ENCODE assay signal across 9 cellular contexts in genomic region chr16:89573826-89574680, GRCh38. TPM values are rescaled to one million over a fixed set of nuclear protein-coding genes. Genes with fewer than 3 reads are reported as not detected.
A peak's percentile ranks its signal among the peaks of the same experiment; 100 is the strongest.
DNase-seq lines count a peak whose midpoint lies in the region; ATAC-seq and TF ChIP-seq lines count a peak whose summit lies in the region.
"Had no signal": no experiment of that assay in that cellular context is flagged by ENCODE, and none has a peak within 500 bp of the region (broad histone marks: within the 10 kb centered on the region; RNA-seq: fewer than 3 reads in every experiment).

No MANE protein-coding gene starts in this region.

- 93% methylated on average over 22 of the region's 31 CpGs; no CpG with 5 or more reads in 1 of the 2 experiments for WGBS in IMR-90 (ENCODE audit: extremely low coverage in 2 of 2, insufficient read length in 1 of 2), 2 experiments

- TF ChIP-seq CTCF in GM06990 (IDR thresholded peaks at IDR 0.05; ENCODE audit: insufficient read depth, low read length, poor library complexity, severe bottlenecking) (no peak), IMR-90 (conservative IDR thresholded peaks at IDR 0.05; ENCODE audit: low read depth, low read length) (no peak), chondrocyte (IDR thresholded peaks at IDR 0.05) (no peak), neural progenitor cell (IDR thresholded peaks at IDR 0.05) (no peak)

- TF ChIP-seq POLR2A in IMR-90 (IDR thresholded peaks at IDR 0.05; ENCODE audit: low read depth, low read length) = no peak

- H3K27ac ChIP-seq in IMR-90 (ENCODE audit: insufficient read depth, low read length) = no peak overlapping the region
- no peak overlapping the region for H3K27ac ChIP-seq in neural progenitor cell

- H3K36me3 Mint-ChIP-seq in chondrocyte (ENCODE audit: low read depth) (no peaks in the 10 kb centered on the region), neural progenitor cell (no peaks in the 10 kb centered on the region)

- no peaks in the 10 kb centered on the region for H3K9me1 ChIP-seq in IMR-90 (ENCODE audit: insufficient read depth, low read length)

- H3K79me1 ChIP-seq in IMR-90 (ENCODE audit: low read depth in 1 of 2, low read length in 2 of 2) = no peaks in the 10 kb centered on the region; a peak in 1 of 4 replicates

- peak overlapping the region; percentile 44 for H3K4me3 ChIP-seq in GM06990 (replicated peaks; ENCODE audit: low read depth, low read length)
- H3K4me3 ChIP-seq in IMR-90 (ENCODE audit: insufficient read depth, low read depth, low read length) = no peak overlapping the region
- H3K4me3 ChIP-seq in neural progenitor cell = no peak overlapping the region

- no TSS peak for BruUV-seq in IMR-90 (replicated peaks; lab: Mats Ljungman, UMichigan)

- dilution Hi-C loops in IMR-90 (cut with HindIII; ENCODE audit: low sequenced_read_pairs, unreplicated experiment) = no loop called here

- intact Hi-C loops in IMR-90 (cut with micrococcal nuclease) = loop anchor here (1.0 kb wide), 1 partner anchor 67 kb away; no protein-coding TSS in a partner anchor

- H3K36me3 ChIP-seq in GM06990 (ENCODE audit: control insufficient read depth, insufficient read depth, low read length) = no peaks in the 10 kb centered on the region; the same call in 1 of the 2 replicates
- H3K36me3 ChIP-seq in IMR-90 (ENCODE audit: control insufficient read depth, insufficient read depth, low read length) = no peaks in the 10 kb centered on the region
- H3K36me3 ChIP-seq in neural progenitor cell = no peaks in the 10 kb centered on the region

- no peak overlapping the region for H3K23ac ChIP-seq in IMR-90 (ENCODE audit: low read depth, low read length)

- peak overlapping the region; percentile 53; the same call in 1 of the 3 replicates for H2BK15ac ChIP-seq in IMR-90 (ENCODE audit: low read depth, low read length)

- peak overlapping the region; percentile 58; the same call in 1 of the 2 replicates for H2AK5ac ChIP-seq in IMR-90 (ENCODE audit: low read depth, low read length)

- H3K79me2 ChIP-seq in neural progenitor cell (ENCODE audit: low read depth) = no peaks in the 10 kb centered on the region

- H3K9me3 Mint-ChIP-seq in chondrocyte (ENCODE audit: low read depth) (no peaks in the 10 kb centered on the region), neural progenitor cell (peaks cover 3% of the 10 kb centered on the region)

- H2BK20ac ChIP-seq in IMR-90 (ENCODE audit: low read depth, low read length) = peak overlapping the region; percentile 34; the same call in 1 of the 2 replicates

- no peak overlapping the region; the same call in 1 of the 2 replicates for H3K4me2 ChIP-seq in IMR-90 (ENCODE audit: low read depth, low read length)
- H3K4me2 ChIP-seq in neural progenitor cell = peak overlapping the region; percentile 87

- peak overlapping the region; percentile 84 for H2BK120ac ChIP-seq in IMR-90 (ENCODE audit: low read depth, low read length)

- H3K9ac ChIP-seq in IMR-90 (ENCODE audit: low read depth, low read length) (peak overlapping the region; percentile 24; the same call in 1 of the 2 replicates), neural progenitor cell (no peak overlapping the region)

- peak overlapping the region; percentile 16 to 82 for H4K8ac ChIP-seq in IMR-90 (ENCODE audit: low read depth in 2 of 2, low read length in 2 of 2)

- no peak overlapping the region; the same call in 1 of the 2 replicates for H3K14ac ChIP-seq in IMR-90 (replicated peaks; ENCODE audit: low read depth, low read length)

- POLR2A ChIA-PET in IMR-90 (lab: Charles Lee; ENCODE audit: unreplicated experiment) = no interaction called here

- H3K56ac ChIP-seq in IMR-90 (ENCODE audit: extremely low read depth, insufficient read depth, low read length) = no peak overlapping the region

- DNase-seq in GM06990 (ENCODE audit: extremely low read depth, insufficient read length) = no peak
- DNase-seq in IMR-90 = no peak
- DNase-seq in chondrocyte (ENCODE audit: low spot score) = no peak
- DNase-seq in neural progenitor cell (ENCODE audit: low spot score) = no peak
- no peak for DNase-seq in NCI-H2081 (lab: John Stamatoyannopoulos, UW)
- no peak for DNase-seq in DMS79 (lab: John Stamatoyannopoulos, UW)
- DNase-seq: NCI-H748 treated with DMSO at 0.1 percent for 48 hours had no signal

- peaks cover 11% of the 10 kb centered on the region for H3F3A ChIP-seq in neural progenitor cell (ENCODE audit: low read depth)

- H3K4me1 Mint-ChIP-seq in chondrocyte (ENCODE audit: low read depth) (peaks cover 20% of the 10 kb centered on the region), neural progenitor cell (peaks cover 7% of the 10 kb centered on the region)

- peak overlapping the region; percentile 10 for H3K27ac Mint-ChIP-seq in chondrocyte (ENCODE audit: unreplicated experiment)
- no peak overlapping the region for H3K27ac Mint-ChIP-seq in neural progenitor cell

- no peaks in the 10 kb centered on the region for H3K27me3 Mint-ChIP-seq in chondrocyte (ENCODE audit: low read depth)
- H3K27me3 Mint-ChIP-seq in neural progenitor cell (ENCODE audit: insufficient read depth, low read depth) = peaks cover 43% of the 10 kb centered on the region

- H3K4me3 Mint-ChIP-seq in chondrocyte (ENCODE audit: unreplicated experiment) (no peak overlapping the region), neural progenitor cell (peak overlapping the region; percentile 55)

- H4K5ac ChIP-seq in IMR-90 (ENCODE audit: low read depth, low read length) = peak overlapping the region; percentile 90

- H2BK5ac ChIP-seq in IMR-90 (ENCODE audit: low read depth, low read length, poor library complexity, severe bottlenecking) = peak overlapping the region; percentile 27

- H3K27me3 ChIP-seq in GM06990 (replicated peaks; ENCODE audit: control insufficient read depth, insufficient read depth, low read length) = no peaks in the 10 kb centered on the region
- peaks cover 4% of the 10 kb centered on the region; the same call in 1 of the 2 replicates for H3K27me3 ChIP-seq in IMR-90 (ENCODE audit: control insufficient read depth, insufficient read depth, low read length)
- H3K27me3 ChIP-seq in neural progenitor cell = peaks cover 55% of the 10 kb centered on the region

- H3K18ac ChIP-seq in IMR-90 (ENCODE audit: low read depth, low read length) = no peak overlapping the region; the same call in 1 of the 2 replicates

- H3K4me1 ChIP-seq in IMR-90 (ENCODE audit: control insufficient read depth, insufficient read depth, low read length) (peaks cover 15% of the 10 kb centered on the region), neural progenitor cell (peaks cover 4% of the 10 kb centered on the region)

- H3K9me3 ChIP-seq in IMR-90 (ENCODE audit: control insufficient read depth, insufficient read depth, low read length) (no peaks in the 10 kb centered on the region), neural progenitor cell (ENCODE audit: low read depth) (no peaks in the 10 kb centered on the region)

- peak overlapping the region; percentile 84 for H3K4ac ChIP-seq in IMR-90 (ENCODE audit: low read depth, low read length)

- peak overlapping the region; percentile 91 for H2AK9ac ChIP-seq in IMR-90 (replicated peaks; ENCODE audit: low read depth, low read length, poor library complexity)

- CTCF ChIA-PET in IMR-90 (lab: Yijun Ruan, JAX) = no interaction called here

- in situ Hi-C loops in IMR-90 (cut with MboI; ENCODE audit: low sequenced_read_pairs) = loop anchor here (5.0 kb wide), 1 partner anchor 68 kb away; no protein-coding TSS in a partner anchor

- H4K20me1 ChIP-seq in IMR-90 (ENCODE audit: insufficient read depth, low read length) (no peaks in the 10 kb centered on the region), neural progenitor cell (ENCODE audit: low read depth) (no peaks in the 10 kb centered on the region)

- peak overlapping the region; percentile 79 for H4K91ac ChIP-seq in IMR-90 (ENCODE audit: insufficient read depth, low read depth, low read length)

- H2AFZ ChIP-seq in IMR-90 (replicated peaks; ENCODE audit: low read length, poor library complexity) = peak overlapping the region; percentile 93
- no peak overlapping the region for H2AFZ ChIP-seq in neural progenitor cell (replicated peaks)

- no peak for TF ChIP-seq RAD21 in IMR-90 (IDR thresholded peaks at IDR 0.05; ENCODE audit: low read length)

- ATAC-seq in IMR-90 (ENCODE audit: low read depth) (no peak; the same call in 1 of the 2 replicates), HG03439 (IDR thresholded peaks at IDR 0.05; ENCODE audit: unreplicated experiment) (no peak), GM19035 (IDR thresholded peaks at IDR 0.05; ENCODE audit: unreplicated experiment) (no peak)

TF ChIP-seq in IMR-90, 13 proteins besides CTCF, POLR2A, EP300 and RAD21:
- TF ChIP-seq USF2 (IDR thresholded peaks at IDR 0.05; ENCODE audit: low read depth, low read length) (no peak), RFX5 (IDR thresholded peaks at IDR 0.05; ENCODE audit: low read depth, low read length) (no peak), CEBPB (IDR thresholded peaks at IDR 0.05; ENCODE audit: low read depth, low read length) (no peak)

RNA-seq across cellular contexts. Expression of gene CPNE7, which starts 1.5 kb away (rescaled TPM):
- total RNA-seq in IMR-90 (2012; rRNA removed) = 5.0 and 5.4 TPM in 2 replicates
- 17.4 and 17.7 TPM in 2 replicates for polyA plus RNA-seq in IMR-90 (2012; rRNA removed)
- 5.8 and 13.6 TPM in 2 replicates for polyA plus RNA-seq in IMR-90 (2012; cell fraction: cytosol; rRNA removed)
- 145 and 321 TPM in 2 replicates for polyA plus RNA-seq in IMR-90 (2012; cell fraction: nucleus; rRNA removed; ENCODE audit: low replicate concordance)
- 15.5 to 41.7 TPM (median 16.3 TPM) in 3 replicates for total RNA-seq in chondrocyte
- total RNA-seq in neural progenitor cell (ENCODE audit: low replicate concordance) = 5.2 and 21.1 TPM in 2 replicates

RNA-seq across cellular contexts. Expression of gene RPL13, which starts 13.6 kb away (rescaled TPM):
- 1,549 and 2,098 TPM in 2 replicates for total RNA-seq in IMR-90 (2012; rRNA removed)
- 3,527 and 5,396 TPM in 2 replicates for polyA plus RNA-seq in IMR-90 (2012; rRNA removed)
- polyA plus RNA-seq in IMR-90 (2012; cell fraction: cytosol; rRNA removed) = 7,098 and 10,427 TPM in 2 replicates
- polyA plus RNA-seq in IMR-90 (2012; cell fraction: nucleus; rRNA removed; ENCODE audit: low replicate concordance) = 1,689 and 3,565 TPM in 2 replicates
- 1,149 to 1,324 TPM (median 1,165 TPM) in 3 replicates for total RNA-seq in chondrocyte
- total RNA-seq in neural progenitor cell (ENCODE audit: low replicate concordance) = 1,914 and 5,602 TPM in 2 replicates

RNA-seq across cellular contexts. Expression of gene DPEP1, which starts 39.4 kb away (rescaled TPM):
- not detected in 2 replicates for total RNA-seq in IMR-90 (2012; rRNA removed)
- polyA plus RNA-seq in IMR-90 (2012; rRNA removed) = not detected in 2 replicates
- polyA plus RNA-seq in IMR-90 (2012; cell fraction: cytosol; rRNA removed) = not detected in 2 replicates
- not detected in 2 replicates for polyA plus RNA-seq in IMR-90 (2012; cell fraction: nucleus; rRNA removed; ENCODE audit: low replicate concordance)
- not detected in 3 replicates for total RNA-seq in chondrocyte
- total RNA-seq in neural progenitor cell (ENCODE audit: low replicate concordance) = 0.24 and 0.74 TPM in 2 replicates
